Comparison of ENCODE assay signal across 1 cellular context in the genomic region with DNA sequence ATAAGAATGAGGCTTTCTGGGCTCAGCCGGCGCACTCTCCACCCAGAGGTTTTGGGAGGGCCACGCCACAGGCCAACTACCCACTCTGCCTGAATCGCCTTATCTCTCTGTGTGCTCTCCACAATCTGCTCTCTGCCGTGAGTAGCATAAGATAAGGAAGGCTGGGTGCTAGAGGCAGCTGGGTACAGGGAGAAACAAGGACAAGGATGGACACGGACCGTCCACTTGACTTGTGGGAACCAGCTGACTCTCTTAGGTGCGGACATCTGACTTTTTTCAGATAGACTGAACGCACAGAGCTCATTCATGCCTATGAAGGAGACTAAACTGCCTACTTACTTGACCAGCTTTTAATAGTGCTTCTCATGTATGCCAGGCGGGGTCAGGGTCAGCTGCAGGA.
TF ChIP-seq lines count a peak whose summit lies in the region.

No MANE protein-coding gene starts in this region.

TF ChIP-seq in HepG2, 621 proteins besides CTCF, POLR2A, EP300 and RAD21 (continued from another document):
- no peak for TF ChIP-seq RELA (CRISPR knock-in tag; IDR thresholded peaks at IDR 0.05)
